In genomic region chr6:87210979-87211378, GRCh38 we compare ENCODE assay signal across 10 cellular contexts. TPM values are rescaled to one million over a fixed set of nuclear protein-coding genes. Genes with fewer than 3 reads are reported as not detected.
DNase-seq lines count a peak whose midpoint lies in the region; ATAC-seq lines count a peak whose summit lies in the region.
"Had no signal": no experiment of that assay in that cellular context is flagged by ENCODE, and none has a peak within 500 bp of the region (broad histone marks: within the 10 kb centered on the region; RNA-seq: fewer than 3 reads in every experiment).

No MANE protein-coding gene starts in this region.

- DNase-seq in activated CD4-positive, alpha-beta T cell treated with anti-CD3 and anti-CD28 coated beads, Interleukin-2, amount 50 U/mL, for 48 hours = peak; percentile 24 to 48
- DNase-seq in activated CD4-positive, alpha-beta T cell treated with anti-CD3 and anti-CD28 coated beads for 1 hour = no peak
- peak; percentile 46 for DNase-seq in stimulated activated CD4-positive, alpha-beta T cell treated with anti-CD3 and anti-CD28 coated beads, Interleukin-4, amount 100 ng/mL, for 24 hours
- DNase-seq in UCSD-AML1 (lab: John Stamatoyannopoulos, UW; ENCODE audit: unreplicated experiment) (no peak), ecto neural progenitor cell (ENCODE audit: low spot score) (no peak), mesenteric fat pad (ENCODE audit: low spot score) (no peak)
- DNase-seq: NCI-H2107, tibial artery had no signal

- ATAC-seq in HG02588 (IDR thresholded peaks at IDR 0.05; ENCODE audit: unreplicated experiment) = peak; percentile 97
- ATAC-seq in HG03571 (IDR thresholded peaks at IDR 0.05; ENCODE audit: unreplicated experiment) = peak; percentile 98

RNA-seq across cellular contexts. Expression of gene ZNF292, which starts 55.6 kb away (rescaled TPM):
- 30.4 TPM for total RNA-seq in mesenteric fat pad

Comparison
In these comparisons a context has a peak if more than half of its experiments do, and no peak if none do; other contexts are left out.
1. DNase-seq: peak in activated CD4-positive, alpha-beta T cell treated with anti-CD3 and anti-CD28 coated beads, Interleukin-2, amount 50 U/mL, for 48 hours (2 of 2) and stimulated activated CD4-positive, alpha-beta T cell treated with anti-CD3 and anti-CD28 coated beads, Interleukin-4, amount 100 ng/mL, for 24 hours (single experiment); none in activated CD4-positive, alpha-beta T cell treated with anti-CD3 and anti-CD28 coated beads for 1 hour (single experiment), UCSD-AML1 (single experiment), ecto neural progenitor cell (single experiment) and mesenteric fat pad (single experiment).